In the genomic region with DNA sequence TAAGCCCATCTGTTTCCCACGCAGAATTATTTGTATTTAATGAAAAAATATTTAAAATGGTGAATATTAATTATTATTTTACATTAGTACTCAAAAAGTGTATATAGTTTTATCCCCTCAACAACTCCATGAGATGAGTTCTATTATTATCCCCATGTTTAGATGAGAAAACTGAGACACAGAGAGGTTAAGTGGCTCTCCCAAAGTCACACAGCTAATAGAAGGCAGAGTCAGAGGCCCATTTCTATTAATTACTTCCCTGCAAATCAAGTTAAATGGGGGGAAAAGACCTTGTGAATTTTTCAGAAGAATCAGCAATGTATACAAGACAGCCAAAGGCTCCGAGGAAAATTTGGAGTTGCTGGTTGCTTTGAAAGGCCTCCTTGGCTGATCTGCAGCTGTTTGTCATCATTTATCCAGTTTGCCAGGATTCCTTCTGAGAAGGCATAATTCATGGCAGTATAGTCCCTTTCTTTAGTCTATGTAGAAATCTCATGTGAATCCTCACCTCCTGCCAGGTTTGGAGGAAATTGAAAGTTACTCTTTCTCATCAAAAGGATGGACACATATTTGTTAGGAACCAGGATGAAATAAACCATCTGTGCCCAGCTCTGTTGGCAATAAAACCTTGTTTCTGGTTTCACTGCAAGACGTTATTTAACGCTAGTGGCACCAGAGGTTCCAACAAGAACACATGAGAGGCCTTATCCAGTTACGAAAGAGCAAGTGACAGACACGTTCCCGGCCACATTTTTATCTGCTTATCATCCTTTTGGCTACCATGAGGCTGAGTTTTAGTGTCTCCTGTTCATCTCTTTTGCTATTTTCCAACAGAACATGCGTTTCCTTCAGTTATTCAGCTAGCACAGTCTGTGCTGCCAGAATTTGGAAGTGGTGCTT, we compare ENCODE assay signal across 8 cellular contexts. TPM values are rescaled to one million over a fixed set of nuclear protein-coding genes. Genes with fewer than 3 reads are reported as not detected.
DNase-seq lines count a peak whose midpoint lies in the region; ATAC-seq, FAIRE-seq and TF ChIP-seq lines count a peak whose summit lies in the region.

No MANE protein-coding gene starts in this region.

- H3K4me1 ChIP-seq in keratinocyte (ENCODE audit: control insufficient read depth, extremely low read depth, insufficient read depth, low read length) (peaks cover 14% of the 10 kb centered on the region), tibial artery (no peaks in the 10 kb centered on the region)

- H3K27ac ChIP-seq in keratinocyte (ENCODE audit: control insufficient read depth, insufficient read depth, low read length), result no peak overlapping the region
- H3K27ac ChIP-seq in tibial artery, result no peak overlapping the region

- CTCF ChIA-PET in activated CD8-positive, alpha-beta memory T cell treated with anti-CD3 and anti-CD28 coated beads, Interleukin-2, amount 10 ng/mL, durations not matched to agents 7 days and 5 days (lab: Charles Lee), result interaction anchor here (0.8 to 10.9 kb wide), 34 partner anchors 7 to 1463 kb away, joined by 3 to 181 read pairs (median 8); no protein-coding TSS in a partner anchor

- ATAC-seq in activated CD8-positive, alpha-beta memory T cell treated with anti-CD3 and anti-CD28 coated beads, Interleukin-2, amount 10 ng/mL, durations not matched to agents 7 days and 5 days, result no peak
- no peak for ATAC-seq in activated T-helper 17 cell treated with anti-CD3 and anti-CD28 coated beads, Interleukin-2, amount 50 U/mL, for 72 hours (replicated peaks)
- no peak for ATAC-seq in HG03045 (IDR thresholded peaks at IDR 0.05; ENCODE audit: unreplicated experiment)

- dilution Hi-C loops in keratinocyte (cut with MboI; ENCODE audit: extremely low pct_ligation_motif_present, low sequenced_read_pairs), result no loop called here

- TF ChIP-seq CTCF in keratinocyte (optimal IDR thresholded peaks at IDR 0.05 in 1 of 3, IDR thresholded peaks at IDR 0.05 in 1 of 3, conservative IDR thresholded peaks at IDR 0.05 in 1 of 3; ENCODE audit: extremely low read depth in 1 of 3, insufficient read depth in 2 of 3, low read length in 3 of 3) (no peak), tibial artery (IDR thresholded peaks at IDR 0.05) (no peak)

- H3K27ac Mint-ChIP-seq in activated CD8-positive, alpha-beta memory T cell treated with anti-CD3 and anti-CD28 coated beads, Interleukin-2, amount 10 ng/mL, durations not matched to agents 7 days and 5 days, result peak overlapping the region; percentile 96
- no peak overlapping the region for H3K27ac Mint-ChIP-seq in activated T-helper 17 cell treated with anti-CD3 and anti-CD28 coated beads, Interleukin-2, amount 50 U/mL, for 72 hours

- H3K4me3 Mint-ChIP-seq in activated CD8-positive, alpha-beta memory T cell treated with anti-CD3 and anti-CD28 coated beads, Interleukin-2, amount 10 ng/mL, durations not matched to agents 7 days and 5 days, result peak overlapping the region; percentile 81
- H3K4me3 Mint-ChIP-seq in activated T-helper 17 cell treated with anti-CD3 and anti-CD28 coated beads, Interleukin-2, amount 50 U/mL, for 72 hours, result peak overlapping the region; percentile 91

- intact Hi-C loops in tibial artery (cut with DNase I; ENCODE audit: low total_unique reads), result loop anchor here (5.0 kb wide), 1 partner anchor 354 kb away; no protein-coding TSS in a partner anchor

- H3K4me3 ChIP-seq in keratinocyte (ENCODE audit: control insufficient read depth in 2 of 3, extremely low read depth in 1 of 3, insufficient read depth in 2 of 3, low read depth in 1 of 3, low read length in 3 of 3) (no peak overlapping the region), tibial artery (peak overlapping the region; percentile 0 to 24)

- no peaks in the 10 kb centered on the region for H3K79me2 ChIP-seq in keratinocyte (ENCODE audit: control insufficient read depth, insufficient read depth, low read length)

- H2AFZ ChIP-seq in keratinocyte (ENCODE audit: control insufficient read depth, low read length), result no peak overlapping the region

- in situ Hi-C loops in G401 (cut with HindIII; ENCODE audit: low sequenced_read_pairs), result no loop called here

- peak overlapping the region; percentile 1 for H3K4me2 ChIP-seq in keratinocyte (ENCODE audit: control insufficient read depth, extremely low read depth, insufficient read depth, low read depth, low read length)

- H3K9me3 ChIP-seq in keratinocyte (ENCODE audit: control insufficient read depth, low read depth, low read length) (no peaks in the 10 kb centered on the region), tibial artery (no peaks in the 10 kb centered on the region)

- no peaks in the 10 kb centered on the region for H3K9me1 ChIP-seq in keratinocyte (ENCODE audit: control insufficient read depth, extremely low read depth, insufficient read depth, low read length)

- H3K27me3 ChIP-seq in keratinocyte (ENCODE audit: control insufficient read depth, extremely low read depth, insufficient read depth, low read length) (no peaks in the 10 kb centered on the region), tibial artery (no peaks in the 10 kb centered on the region)

- H3K36me3 ChIP-seq in keratinocyte (ENCODE audit: control insufficient read depth in 2 of 2, extremely low read depth in 1 of 2, insufficient read depth in 2 of 2, low read length in 2 of 2), result no peaks in the 10 kb centered on the region
- H3K36me3 ChIP-seq in tibial artery, result no peaks in the 10 kb centered on the region

- H3K27me3 Mint-ChIP-seq in activated CD8-positive, alpha-beta memory T cell treated with anti-CD3 and anti-CD28 coated beads, Interleukin-2, amount 10 ng/mL, durations not matched to agents 7 days and 5 days, result no peaks in the 10 kb centered on the region
- H3K27me3 Mint-ChIP-seq in activated T-helper 17 cell treated with anti-CD3 and anti-CD28 coated beads, Interleukin-2, amount 50 U/mL, for 72 hours, result no peaks in the 10 kb centered on the region

- H3K4me1 Mint-ChIP-seq in activated CD8-positive, alpha-beta memory T cell treated with anti-CD3 and anti-CD28 coated beads, Interleukin-2, amount 10 ng/mL, durations not matched to agents 7 days and 5 days, result peaks cover 54% of the 10 kb centered on the region
- peaks cover 29% of the 10 kb centered on the region for H3K4me1 Mint-ChIP-seq in activated T-helper 17 cell treated with anti-CD3 and anti-CD28 coated beads, Interleukin-2, amount 50 U/mL, for 72 hours

- no peaks in the 10 kb centered on the region for H4K20me1 ChIP-seq in keratinocyte (ENCODE audit: control insufficient read depth, extremely low read depth, insufficient read depth, low read length)

- peaks cover 3% of the 10 kb centered on the region for H3K36me3 Mint-ChIP-seq in activated CD8-positive, alpha-beta memory T cell treated with anti-CD3 and anti-CD28 coated beads, Interleukin-2, amount 10 ng/mL, durations not matched to agents 7 days and 5 days
- no peaks in the 10 kb centered on the region for H3K36me3 Mint-ChIP-seq in activated T-helper 17 cell treated with anti-CD3 and anti-CD28 coated beads, Interleukin-2, amount 50 U/mL, for 72 hours (ENCODE audit: low read depth)

- H3K9me3 Mint-ChIP-seq in activated CD8-positive, alpha-beta memory T cell treated with anti-CD3 and anti-CD28 coated beads, Interleukin-2, amount 10 ng/mL, durations not matched to agents 7 days and 5 days (ENCODE audit: low read depth), result no peaks in the 10 kb centered on the region
- no peaks in the 10 kb centered on the region for H3K9me3 Mint-ChIP-seq in activated T-helper 17 cell treated with anti-CD3 and anti-CD28 coated beads, Interleukin-2, amount 50 U/mL, for 72 hours

- FAIRE-seq in keratinocyte (lab: Jason Lieb, UNC), result peak; percentile 36

- no peak overlapping the region for H3K9ac ChIP-seq in keratinocyte (ENCODE audit: control insufficient read depth, extremely low read depth, insufficient read depth, low read length)

- no peak for DNase-seq in activated CD8-positive, alpha-beta memory T cell treated with anti-CD3 and anti-CD28 coated beads, Interleukin-2, amount 10 ng/mL, durations not matched to agents 7 days and 5 days
- DNase-seq in activated CD8-positive, alpha-beta memory T cell treated with anti-CD3 and anti-CD28 coated beads for 24 hours, result no peak
- no peak for DNase-seq in keratinocyte (ENCODE audit: low read depth, low spot score)
- DNase-seq in tibial artery, result peak in 1 of 2 donors; percentile 51
- DNase-seq in G401 (ENCODE audit: low spot score), result no peak
- no peak for DNase-seq in dedifferentiated amniotic fluid mesenchymal stem cell (ENCODE audit: extremely low spot score)

RNA-seq across cellular contexts. Expression of gene FYB1, which starts 0.6 kb away (rescaled TPM):
- 100 to 1,000 TPM; 198 to 270 TPM for total RNA-seq in activated CD8-positive, alpha-beta memory T cell treated with anti-CD3 and anti-CD28 coated beads, Interleukin-2, amount 10 ng/mL, durations not matched to agents 7 days and 5 days
- total RNA-seq in activated T-helper 17 cell treated with anti-CD3 and anti-CD28 coated beads, Interleukin-2, amount 50 U/mL, for 72 hours, result 100 to 1,000 TPM in 1 of 2 donors, 10 to 100 TPM in 1; 95.7 to 153 TPM
- 0.29 to 1.0 TPM (median 0.56 TPM) in 3 replicates for polyA plus RNA-seq in keratinocyte
- polyA plus RNA-seq in keratinocyte (2011; ENCODE audit: low read depth), result 0.30 TPM
- polyA plus RNA-seq in keratinocyte (2011; cell fraction: cytosol; rRNA removed), result 0.73 and 1.1 TPM in 2 replicates
- 1.2 and 1.6 TPM in 2 replicates for polyA plus RNA-seq in keratinocyte (2011; cell fraction: nucleus; rRNA removed)
- polyA plus RNA-seq in keratinocyte (2012; ENCODE audit: low replicate concordance), result 0.13 and 0.44 TPM in 2 replicates
- 0.61 to 0.63 TPM in 2 of 3 replicates, not detected in the other for polyA minus RNA-seq in keratinocyte
- polyA minus RNA-seq in keratinocyte (2011; cell fraction: cytosol; rRNA and poly(A)+ RNA removed), result not detected
- polyA minus RNA-seq in keratinocyte (2011; cell fraction: nucleus; rRNA and poly(A)+ RNA removed), result 1.3 and 2.5 TPM in 2 replicates
- not detected in 2 replicates for total RNA-seq in G401 (2014; rRNA removed; shearing (Covaris generic))

Comparison
In these comparisons a context has a peak if more than half of its experiments do, and no peak if none do; other contexts are left out.
1. H3K4me3 ChIP-seq: peak in tibial artery (2 of 2); none in keratinocyte (0 of 3).
2. RNA of gene FYB1, which starts 0.6 kb away (total RNA-seq): 198 to 270 TPM in activated CD8-positive, alpha-beta memory T cell treated with anti-CD3 and anti-CD28 coated beads, Interleukin-2, amount 10 ng/mL, durations not matched to agents 7 days and 5 days and 95.7 to 153 TPM in activated T-helper 17 cell treated with anti-CD3 and anti-CD28 coated beads, Interleukin-2, amount 50 U/mL, for 72 hours; not detected in G401; every median in the first group is over 10 times any median in the second.